ENCODE assay signal across 8 cellular contexts in genomic region chr19:38877781-38878574, GRCh38. TPM values are rescaled to one million over a fixed set of nuclear protein-coding genes. Genes with fewer than 3 reads are reported as not detected.
A peak's percentile ranks its signal among the peaks of the same experiment; 100 is the strongest.
DNase-seq lines count a peak whose midpoint lies in the region; ATAC-seq and TF ChIP-seq lines count a peak whose summit lies in the region.

RINL (minus strand) TSS chr19:38878275; CDS start chr19:38876742, 1,533 bp downstream.

- ATAC-seq in activated CD4-positive, CD25-positive, alpha-beta regulatory T cell treated with anti-CD3 and anti-CD28 coated beads, Interleukin-2, amount 50 U/mL, for 24 hours: peak; percentile 96

- H3K36me3 ChIP-seq in neuronal stem cell (replicated peaks in 1 of 2; ENCODE audit: control insufficient read depth in 2 of 2, insufficient read depth in 2 of 2, low read length in 2 of 2) (no peaks in the 10 kb centered on the region), vagina (peaks cover 0 to 20% of the 10 kb centered on the region in 2 donors)

- H3K4me1 ChIP-seq in neuronal stem cell (ENCODE audit: control insufficient read depth in 2 of 2, insufficient read depth in 1 of 2, low read depth in 1 of 2, low read length in 2 of 2): peaks cover 8 to 15% of the 10 kb centered on the region in 2 donors
- H3K4me1 ChIP-seq in vagina: peaks cover 6% of the 10 kb centered on the region

- H3K4ac ChIP-seq in neuronal stem cell (ENCODE audit: low read length): no peak within 1 kb of the TSS

- H4K8ac ChIP-seq in neuronal stem cell (ENCODE audit: low read depth, low read length): no peak within 1 kb of the TSS

- H4K91ac ChIP-seq in neuronal stem cell (ENCODE audit: low read depth, low read length, poor library complexity): no peak within 1 kb of the TSS

- DNase-seq in NCI-H2107 treated with DMSO at 0.1 percent for 48 hours (lab: John Stamatoyannopoulos, UW; ENCODE audit: unreplicated experiment) (peak; percentile 44), NCI-H2107 (lab: John Stamatoyannopoulos, UW) (no peak), NCI-H2171 treated with DMSO at 0.1 percent for 48 hours (lab: John Stamatoyannopoulos, UW) (peak; percentile 92), neuronal stem cell (ENCODE audit: low spot score) (no peak), vagina (ENCODE audit: extremely low spot score in 2 of 2) (no peak), GOT3 (lab: John Stamatoyannopoulos, UW) (no peak)
- peak; percentile 41 for DNase-seq in effector CD8-positive, alpha-beta T cell (lab: John Stamatoyannopoulos, UW)

- no peaks in the 10 kb centered on the region for H3K79me1 ChIP-seq in neuronal stem cell (ENCODE audit: low read depth, low read length)

- H3K4me2 ChIP-seq in neuronal stem cell (ENCODE audit: insufficient read depth, low read length, poor library complexity, severe bottlenecking): no peak within 1 kb of the TSS

- intact Hi-C loops in vagina (cut with DNase I): no loop called here

- H2AK5ac ChIP-seq in neuronal stem cell (ENCODE audit: low read depth, low read length): peak within 1 kb of the TSS; percentile 77

- no peak for TF ChIP-seq CTCF in vagina (IDR thresholded peaks at IDR 0.05)

- no peak within 1 kb of the TSS for H3K27ac ChIP-seq in neuronal stem cell (replicated peaks; ENCODE audit: low read length)
- H3K27ac ChIP-seq in vagina: peak within 1 kb of the TSS; percentile 45

- H2BK120ac ChIP-seq in neuronal stem cell (ENCODE audit: low read depth, low read length): peak within 1 kb of the TSS; percentile 57

- peak within 1 kb of the TSS; percentile 39 for H2AFZ ChIP-seq in neuronal stem cell (ENCODE audit: low read length)

- H2BK12ac ChIP-seq in neuronal stem cell (ENCODE audit: low read length): peak within 1 kb of the TSS; percentile 25

- H3K27me3 ChIP-seq in neuronal stem cell (ENCODE audit: control insufficient read depth in 3 of 3, insufficient read depth in 3 of 3, low read depth in 1 of 3, low read length in 3 of 3) (no peaks in the 10 kb centered on the region), vagina (no peaks in the 10 kb centered on the region)

- peak within 1 kb of the TSS; percentile 61 for H3K23ac ChIP-seq in neuronal stem cell (ENCODE audit: low read depth, low read length, poor library complexity)

- peak within 1 kb of the TSS; percentile 60 for H2BK15ac ChIP-seq in neuronal stem cell (ENCODE audit: low read length)

- peak within 1 kb of the TSS; percentile 63 for H3K18ac ChIP-seq in neuronal stem cell (ENCODE audit: low read length)

- H3K4me3 ChIP-seq in neuronal stem cell (ENCODE audit: low read length in 2 of 2) (no peak within 1 kb of the TSS), vagina (no peak within 1 kb of the TSS)

- no CpG with 5 or more reads among the region's 11 CpGs for WGBS in neuronal stem cell (ENCODE audit: extremely low coverage in 2 of 2, insufficient read length in 2 of 2, insufficient replicate concordance in 1 of 2), 2 donors

- peak within 1 kb of the TSS; percentile 78 for H3K9ac ChIP-seq in neuronal stem cell (ENCODE audit: low read depth, low read length, poor library complexity)

- no peak for TF ChIP-seq POLR2A in vagina (IDR thresholded peaks at IDR 0.05)

- peak within 1 kb of the TSS; percentile 17 for H3K14ac ChIP-seq in neuronal stem cell (ENCODE audit: low read length)

- H3K9me3 ChIP-seq in neuronal stem cell (replicated peaks in 1 of 2; ENCODE audit: control insufficient read depth in 2 of 2, insufficient read depth in 1 of 2, low read depth in 1 of 2, low read length in 2 of 2) (no peaks in the 10 kb centered on the region), vagina (no peaks in the 10 kb centered on the region)

- H2BK5ac ChIP-seq in neuronal stem cell (ENCODE audit: low read length): peak within 1 kb of the TSS; percentile 93

RNA-seq across cellular contexts. Expression of gene RINL, which starts in this region (rescaled TPM):
- polyA plus RNA-seq in neuronal stem cell (2013, experiment 1 of 2): 6.6 TPM
- 6.7 TPM for polyA plus RNA-seq in neuronal stem cell (2013, experiment 2 of 2)
- total RNA-seq in vagina: 7.4 TPM

Comparison
In these comparisons a context has a peak if more than half of its experiments do, and no peak if none do; other contexts are left out.
1. DNase-seq: peak in NCI-H2107 treated with DMSO at 0.1 percent for 48 hours (single experiment), NCI-H2171 treated with DMSO at 0.1 percent for 48 hours (single experiment) and effector CD8-positive, alpha-beta T cell (single experiment); none in NCI-H2107 (single experiment), neuronal stem cell (single experiment), vagina (0 of 2) and GOT3 (single experiment).